6 cellular contexts compared by ENCODE assay signal in genomic region chr7:151008511-151009323, GRCh38. TPM values are rescaled to one million over a fixed set of nuclear protein-coding genes. Genes with fewer than 3 reads are reported as not detected.
DNase-seq lines count a peak whose midpoint lies in the region; ATAC-seq and TF ChIP-seq lines count a peak whose summit lies in the region.

No MANE protein-coding gene starts in this region.

- H3K4me3 Mint-ChIP-seq in T-helper 17 cell = peak overlapping the region; percentile 86

- H3K4me1 Mint-ChIP-seq in T-helper 17 cell = peaks cover 51% of the 10 kb centered on the region

- peak; percentile 60 for ATAC-seq in T-helper 17 cell

- H3K9me3 ChIP-seq in T-helper 17 cell (ENCODE audit: control insufficient read depth, low read length, poor library complexity, severe bottlenecking) = no peaks in the 10 kb centered on the region

- peak; percentile 45 for DNase-seq in DMS 273 (lab: John Stamatoyannopoulos, UW; ENCODE audit: unreplicated experiment)
- no peak for DNase-seq in DMS 273 treated with DMSO at 0.1 percent for 48 hours (lab: John Stamatoyannopoulos, UW)
- DNase-seq in T-helper 17 cell = peak; percentile 67 to 80 (median 74)
- peak; percentile 79 for DNase-seq in effector CD4-positive, alpha-beta T cell
- DNase-seq in retinal pigment epithelial cell (ENCODE audit: low read depth) = no peak
- DNase-seq in DMS79 treated with DMSO at 0.1 percent for 48 hours (lab: John Stamatoyannopoulos, UW) = no peak

- no peaks in the 10 kb centered on the region for H3K27me3 Mint-ChIP-seq in T-helper 17 cell

- peak overlapping the region; percentile 94 for H3K27ac Mint-ChIP-seq in T-helper 17 cell

- no peak overlapping the region for H3K4me3 ChIP-seq in retinal pigment epithelial cell (ENCODE audit: low read length)

- no peaks in the 10 kb centered on the region for H3K36me3 Mint-ChIP-seq in T-helper 17 cell (ENCODE audit: low read depth)

- peak; percentile 77 for TF ChIP-seq CTCF in retinal pigment epithelial cell (conservative IDR thresholded peaks at IDR 0.05; ENCODE audit: low read depth, low read length)

RNA-seq across cellular contexts. Expression of gene ATG9B, which starts 15.6 kb away (rescaled TPM):
- total RNA-seq in T-helper 17 cell = 10 to 100 TPM in 1 of 2 donors, 1 to 10 TPM in 1; 5.3 to 12.2 TPM

RNA-seq across cellular contexts. Expression of gene NOS3, which starts 17.9 kb away (rescaled TPM):
- total RNA-seq in T-helper 17 cell = 1 to 10 TPM; 9.4 to 9.6 TPM

RNA-seq across cellular contexts. Expression of gene ABCB8, which starts 19.5 kb away (rescaled TPM):
- total RNA-seq in T-helper 17 cell = 10 to 100 TPM; 47.7 to 60.1 TPM

RNA-seq across cellular contexts. Expression of gene KCNH2, which starts 30.6 kb away (rescaled TPM):
- total RNA-seq in T-helper 17 cell = 1 to 10 TPM; 2.2 to 5.6 TPM

RNA-seq across cellular contexts. Expression of gene ASIC3, which starts 39.6 kb away (rescaled TPM):
- 1 to 10 TPM; 6.7 to 9.1 TPM for total RNA-seq in T-helper 17 cell

Comparison
In these comparisons a context has a peak if more than half of its experiments do, and no peak if none do; other contexts are left out.
1. DNase-seq: peak in DMS 273 (single experiment), T-helper 17 cell (3 of 3) and effector CD4-positive, alpha-beta T cell (single experiment); none in DMS 273 treated with DMSO at 0.1 percent for 48 hours (single experiment), retinal pigment epithelial cell (single experiment) and DMS79 treated with DMSO at 0.1 percent for 48 hours (single experiment).